Comparison of ENCODE assay signal across 8 cellular contexts in genomic region chr11:74397531-74398243, GRCh38. TPM values are rescaled to one million over a fixed set of nuclear protein-coding genes. Genes with fewer than 3 reads are reported as not detected.
DNase-seq lines count a peak whose midpoint lies in the region; ATAC-seq and TF ChIP-seq lines count a peak whose summit lies in the region.

No MANE protein-coding gene starts in this region.

- ATAC-seq in GM19397 (IDR thresholded peaks at IDR 0.05; ENCODE audit: unreplicated experiment) (peak; percentile 2), SK-N-SH treated with all-trans-retinoic acid at 6 μM for 48 hours (peak; percentile 53)

- peak in 1 of 2 experiments; percentile 38 for TF ChIP-seq CTCF in brain (conservative IDR thresholded peaks at IDR 0.05)
- no peak for TF ChIP-seq CTCF in smooth muscle cell (IDR thresholded peaks at IDR 0.05; ENCODE audit: borderline replicate concordance, insufficient read depth, poor library complexity, severe bottlenecking)

- peaks cover 50% of the 10 kb centered on the region for H3K4me1 Mint-ChIP-seq in brain

- peaks cover 3% of the 10 kb centered on the region for H3K36me3 Mint-ChIP-seq in brain

- H3K4me2 ChIP-seq in BLaER1 (peak overlapping the region; percentile 84), smooth muscle cell (peak overlapping the region; percentile 97)

- H3K27me3 ChIP-seq in BLaER1 (no peaks in the 10 kb centered on the region), MG63 (no peaks in the 10 kb centered on the region), smooth muscle cell (ENCODE audit: low read depth) (no peaks in the 10 kb centered on the region)

- H3K9ac ChIP-seq in BLaER1 (peak overlapping the region; percentile 85), smooth muscle cell (ENCODE audit: low read depth) (peak overlapping the region; percentile 77)

- H3K4me3 Mint-ChIP-seq in brain: peak overlapping the region; percentile 91 to 95 (median 94)

- peaks cover 9% of the 10 kb centered on the region for H3K27me3 Mint-ChIP-seq in brain

- 1% methylated on average over 25 of the region's 34 CpGs for WGBS in smooth muscle cell (ENCODE audit: low lambda C conversion rate)

- H3K4me1 ChIP-seq in BLaER1 (peaks cover 12% of the 10 kb centered on the region), smooth muscle cell (ENCODE audit: low read depth) (peaks cover 8% of the 10 kb centered on the region)

- H3K9me3 ChIP-seq in BLaER1 (no peaks in the 10 kb centered on the region), MG63 (no peaks in the 10 kb centered on the region), smooth muscle cell (replicated peaks; ENCODE audit: low read depth) (no peaks in the 10 kb centered on the region)

- H3K27ac ChIP-seq in BLaER1: peak overlapping the region; percentile 73
- H3K27ac ChIP-seq in smooth muscle cell (ENCODE audit: low read depth): peak overlapping the region; percentile 22

- H4K20me1 ChIP-seq in BLaER1 (no peaks in the 10 kb centered on the region; the same call in 1 of the 2 replicates), smooth muscle cell (ENCODE audit: low read depth) (peaks cover 17% of the 10 kb centered on the region)

- H3F3A ChIP-seq in smooth muscle cell (ENCODE audit: low read depth): no peaks in the 10 kb centered on the region

- H3K79me2 ChIP-seq in smooth muscle cell (ENCODE audit: low read depth): peaks cover 8% of the 10 kb centered on the region

- H3K36me3 ChIP-seq in BLaER1 (no peaks in the 10 kb centered on the region), MG63 (no peaks in the 10 kb centered on the region), smooth muscle cell (ENCODE audit: low read depth) (no peaks in the 10 kb centered on the region)

- H2AFZ ChIP-seq in smooth muscle cell (ENCODE audit: low read depth): peak overlapping the region; percentile 93

- H3K27ac Mint-ChIP-seq in brain: peak overlapping the region; percentile 82 to 99 (median 93)

- peaks cover 0 to 2% (median 0%) of the 10 kb centered on the region in 5 experiments for H3K9me3 Mint-ChIP-seq in brain

- H3K4me3 ChIP-seq in BLaER1: peak overlapping the region; percentile 94
- H3K4me3 ChIP-seq in MG63: peak overlapping the region; percentile 94
- H3K4me3 ChIP-seq in smooth muscle cell: peak overlapping the region; percentile 81

- no peak for DNase-seq in MG63
- peak; percentile 54 for DNase-seq in iPS-NIHi7 (ENCODE audit: extremely low spot score)
- DNase-seq in smooth muscle cell (lab: John Stamatoyannopoulos, UW; ENCODE audit: unreplicated experiment): no peak
- DNase-seq in medulla oblongata (ENCODE audit: extremely low spot score): no peak

TF ChIP-seq in SK-N-SH treated with all-trans-retinoic acid at 6 μM for 48 hours, 23 proteins besides CTCF, POLR2A, EP300 and RAD21:
- TF ChIP-seq CSDC2 (CRISPR knock-in tag; IDR thresholded peaks at IDR 0.05): no peak
- no peak for TF ChIP-seq ESRRG (CRISPR knock-in tag; IDR thresholded peaks at IDR 0.05)
- no peak for TF ChIP-seq TSHZ2 (CRISPR knock-in tag; IDR thresholded peaks at IDR 0.05)

RNA-seq across cellular contexts. Expression of gene PGM2L1, which starts 0.5 kb away (rescaled TPM):
- total RNA-seq in MG63 (2014; rRNA removed; shearing (Covaris generic); ENCODE audit: low replicate concordance): 0.39 and 0.92 TPM in 2 replicates
- polyA plus RNA-seq in brain (ENCODE audit: insufficient read depth, low read depth, low replicate concordance) (13.0 TPM), smooth muscle cell (6.5 and 6.7 TPM in 2 replicates)
- 17.3 and 17.5 TPM in 2 replicates for total RNA-seq in smooth muscle cell
